Comparison of ENCODE assay signal across 1 cellular context in the genomic region with DNA sequence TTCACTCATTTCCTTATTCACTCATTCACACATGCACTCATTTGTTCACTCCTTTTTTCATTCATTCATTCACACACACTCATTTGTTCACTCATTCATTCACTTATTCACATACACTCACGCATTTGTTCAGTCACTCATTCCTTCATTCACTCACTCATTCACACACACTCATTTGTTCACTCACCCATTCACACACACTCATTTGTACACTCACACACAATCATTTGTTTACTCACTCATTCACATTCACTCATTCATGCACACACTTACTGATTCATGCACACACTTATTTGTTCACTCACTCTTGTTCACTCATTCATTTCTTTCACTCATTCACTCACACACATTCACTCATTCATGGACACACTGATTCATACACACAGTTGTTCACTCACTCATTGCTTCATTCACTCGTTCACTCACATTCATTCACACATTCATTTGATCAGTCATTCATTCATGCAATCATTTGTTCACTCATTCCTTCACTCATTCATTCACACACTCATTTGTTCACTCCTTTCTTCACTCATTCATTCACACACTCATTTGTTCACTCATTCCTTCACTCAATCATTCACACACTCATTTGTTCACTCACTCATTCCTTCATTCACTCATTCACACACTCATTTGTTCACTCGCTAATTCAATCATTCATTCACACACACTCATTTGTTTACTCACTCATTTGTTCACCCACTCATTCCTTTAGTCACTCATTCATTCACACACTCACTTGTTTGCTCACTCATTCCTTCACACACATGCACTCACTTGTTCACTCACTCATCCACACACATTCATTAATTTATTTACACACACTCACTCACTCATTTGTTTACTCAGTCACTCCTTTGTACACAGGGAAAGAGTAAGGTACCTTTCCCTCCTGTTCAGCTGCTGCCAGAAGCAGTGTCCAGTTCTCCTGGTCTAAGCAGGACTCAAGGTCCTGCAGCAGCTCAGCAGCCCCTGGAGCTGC.
A peak's percentile ranks its signal among the peaks of the same experiment; 100 is the strongest.
TF ChIP-seq lines count a peak whose summit lies in the region.

No MANE protein-coding gene starts in this region.

TF ChIP-seq in H1, 55 proteins besides CTCF, POLR2A, EP300 and RAD21:
- TF ChIP-seq KDM5A (IDR thresholded peaks at IDR 0.05; ENCODE audit: low read length) (no peak), SRF (IDR thresholded peaks at IDR 0.05; ENCODE audit: low read depth, low read length) (no peak), BRCA1 (IDR thresholded peaks at IDR 0.05; ENCODE audit: low read depth, low read length) (peak; percentile 39; the same call in 1 of the 2 replicates)
